Comparison of ENCODE assay signal across 8 cellular contexts in the genomic region with DNA sequence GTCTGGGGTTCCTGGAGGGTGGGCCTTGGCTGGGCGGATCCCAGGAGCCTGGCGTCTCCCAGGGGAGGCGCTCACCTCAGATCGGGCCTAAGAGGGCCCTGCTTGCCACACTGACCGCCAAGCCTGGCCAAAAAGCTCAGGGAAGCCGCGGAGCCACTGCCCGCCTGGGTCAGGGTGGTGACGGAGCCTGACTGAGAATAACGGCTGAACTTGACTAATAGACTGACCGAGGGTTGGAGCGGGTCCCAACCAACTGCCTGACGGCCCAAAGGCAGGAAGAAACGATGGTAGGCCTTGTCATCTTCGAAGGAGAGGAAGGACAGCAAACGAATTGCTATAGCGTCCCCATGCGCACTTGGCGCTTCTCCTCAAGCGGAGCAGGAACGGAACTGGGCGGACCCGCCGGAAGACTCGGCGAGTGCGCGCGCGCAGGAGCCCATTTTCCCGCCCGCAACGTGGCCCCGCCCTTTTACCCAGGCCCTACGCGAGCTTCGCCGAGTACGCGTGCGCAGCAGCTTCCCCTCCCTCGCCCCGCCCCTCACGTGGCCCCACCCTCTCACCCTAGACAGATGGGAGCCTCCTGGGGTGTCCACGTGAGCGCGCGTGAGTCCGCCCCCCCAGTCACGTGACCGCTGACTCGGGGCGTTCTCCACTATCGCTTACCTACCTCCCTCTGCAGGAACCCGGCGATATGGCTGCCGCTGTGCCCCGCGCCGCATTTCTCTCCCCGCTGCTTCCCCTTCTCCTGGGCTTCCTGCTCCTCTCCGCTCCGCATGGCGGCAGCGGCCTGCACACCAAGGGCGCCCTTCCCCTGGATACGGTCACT. TPM values are rescaled to one million over a fixed set of nuclear protein-coding genes. Genes with fewer than 3 reads are reported as not detected.
DNase-seq lines count a peak whose midpoint lies in the region; ATAC-seq and TF ChIP-seq lines count a peak whose summit lies in the region.

A gene (plus strand): TSS at position 652 of the 826 bp plus-strand sequence. CDS start 40 bp downstream, at position 692.
A gene (minus strand): TSS at position 391 of the 826 bp plus-strand sequence. CDS start 7,895 bp downstream, outside the sequence.

- H3K9me3 Mint-ChIP-seq in T-helper 1 cell treated with Interleukin-12 subunit alpha and Interleukin-12 subunit beta and Interleukin-4 antibody, amounts not matched to agents 30 μg/mL and 1 μg/mL, for 36 hours, result peaks cover 8% of the 10 kb centered on the region

- DNase-seq in GM13977 (ENCODE audit: low spot score) (peak; percentile 99), NCI-H1694 (lab: John Stamatoyannopoulos, UW) (peak; percentile 92), amygdala (lab: John Stamatoyannopoulos, UW) (peak; percentile 76 to 100 (median 98)), right atrium auricular region (ENCODE audit: low spot score) (peak; percentile 100), pulmonary artery endothelial cell (ENCODE audit: low read depth, low spot score) (peak; percentile 93), uterus (peak; percentile 100)

- TF ChIP-seq CTCF in GM13977 (IDR thresholded peaks at IDR 0.05; ENCODE audit: extremely low read depth, insufficient read depth, missing control alignments) (peak; percentile 42), right atrium auricular region (IDR thresholded peaks at IDR 0.05) (peak; percentile 31 to 58), uterus (IDR thresholded peaks at IDR 0.05) (peak; percentile 31 to 78 (median 70))

- H3K36me3 ChIP-seq in right atrium auricular region, result peaks cover 7% of the 10 kb centered on the region
- no peaks in the 10 kb centered on the region for H3K36me3 ChIP-seq in uterus

- peaks cover 33% of the 10 kb centered on the region for H3K36me3 Mint-ChIP-seq in T-helper 1 cell treated with Interleukin-12 subunit alpha and Interleukin-12 subunit beta and Interleukin-4 antibody, amounts not matched to agents 30 μg/mL and 1 μg/mL, for 36 hours (ENCODE audit: low read depth)

- ATAC-seq in HG02884 (IDR thresholded peaks at IDR 0.05; ENCODE audit: unreplicated experiment), result peak; percentile 61

- peaks cover 0 to 26% of the 10 kb centered on the region in 2 donors for H3K4me1 ChIP-seq in right atrium auricular region
- peaks cover 0 to 5% of the 10 kb centered on the region in 2 donors for H3K4me1 ChIP-seq in uterus

- H3K27ac Mint-ChIP-seq in T-helper 1 cell treated with Interleukin-12 subunit alpha and Interleukin-12 subunit beta and Interleukin-4 antibody, amounts not matched to agents 30 μg/mL and 1 μg/mL, for 36 hours, result peak within 1 kb of the TSS; percentile 91

- H3K4me3 Mint-ChIP-seq in T-helper 1 cell treated with Interleukin-12 subunit alpha and Interleukin-12 subunit beta and Interleukin-4 antibody, amounts not matched to agents 30 μg/mL and 1 μg/mL, for 36 hours, result peak within 1 kb of the TSS; percentile 85

- no peaks in the 10 kb centered on the region for H3K27me3 ChIP-seq in right atrium auricular region
- no peaks in the 10 kb centered on the region for H3K27me3 ChIP-seq in uterus

- H3K4me3 ChIP-seq in right atrium auricular region (peak within 1 kb of the TSS; percentile 82 to 99), uterus (peak within 1 kb of the TSS; percentile 90 to 95)

- intact Hi-C loops in uterus (cut with DNase I; ENCODE audit: low total_unique reads), result loop anchor here (10.0 kb wide), 1 partner anchor 92 kb away; a partner anchor contains a TSS

- peak within 1 kb of the TSS; percentile 93 to 99 for H3K27ac ChIP-seq in right atrium auricular region
- H3K27ac ChIP-seq in uterus, result peak within 1 kb of the TSS; percentile 87 to 99

- TF ChIP-seq POLR2A in uterus (IDR thresholded peaks at IDR 0.05), result peak; percentile 90 to 96

- no peaks in the 10 kb centered on the region for H3K27me3 Mint-ChIP-seq in T-helper 1 cell treated with Interleukin-12 subunit alpha and Interleukin-12 subunit beta and Interleukin-4 antibody, amounts not matched to agents 30 μg/mL and 1 μg/mL, for 36 hours (ENCODE audit: low read depth)

- peaks cover 39% of the 10 kb centered on the region for H3K4me1 Mint-ChIP-seq in T-helper 1 cell treated with Interleukin-12 subunit alpha and Interleukin-12 subunit beta and Interleukin-4 antibody, amounts not matched to agents 30 μg/mL and 1 μg/mL, for 36 hours (ENCODE audit: low read depth)

- no peaks in the 10 kb centered on the region for H3K9me3 ChIP-seq in right atrium auricular region
- no peaks in the 10 kb centered on the region for H3K9me3 ChIP-seq in uterus

- in situ Hi-C loops in GM13977 (cut with MboI; ENCODE audit: low pct_unique_long_range_greater_than_20kb, low sequenced_read_pairs, unreplicated experiment), result no loop called here

RNA-seq across cellular contexts. Expression of the first gene that starts in this region (rescaled TPM):
- total RNA-seq in right atrium auricular region (10 to 100 TPM; 20.9 to 26.8 TPM), pulmonary artery endothelial cell (69.3 and 78.9 TPM in 2 replicates), uterus (10 to 100 TPM; 37.4 to 46.8 (median 42.1) TPM)

RNA-seq across cellular contexts. Expression of the second gene that starts in this region (rescaled TPM):
- total RNA-seq in right atrium auricular region (10 to 100 TPM in 1 of 2 donors, 1 to 10 TPM in 1; 9.3 to 30.0 TPM), pulmonary artery endothelial cell (1.7 and 2.3 TPM in 2 replicates), uterus (10 to 100 TPM in 2 of 4 donors, 1 to 10 TPM in 2; 1.2 to 21.7 (median 11.5) TPM)

Comparison
In these comparisons a context has a peak if more than half of its experiments do, and no peak if none do; other contexts are left out.
1. Peak in every context shown above with its lines: DNase-seq, ATAC-seq, H3K4me3 ChIP-seq and H3K27ac ChIP-seq.